ENCODE assay signal across 9 cellular contexts in the genomic region with DNA sequence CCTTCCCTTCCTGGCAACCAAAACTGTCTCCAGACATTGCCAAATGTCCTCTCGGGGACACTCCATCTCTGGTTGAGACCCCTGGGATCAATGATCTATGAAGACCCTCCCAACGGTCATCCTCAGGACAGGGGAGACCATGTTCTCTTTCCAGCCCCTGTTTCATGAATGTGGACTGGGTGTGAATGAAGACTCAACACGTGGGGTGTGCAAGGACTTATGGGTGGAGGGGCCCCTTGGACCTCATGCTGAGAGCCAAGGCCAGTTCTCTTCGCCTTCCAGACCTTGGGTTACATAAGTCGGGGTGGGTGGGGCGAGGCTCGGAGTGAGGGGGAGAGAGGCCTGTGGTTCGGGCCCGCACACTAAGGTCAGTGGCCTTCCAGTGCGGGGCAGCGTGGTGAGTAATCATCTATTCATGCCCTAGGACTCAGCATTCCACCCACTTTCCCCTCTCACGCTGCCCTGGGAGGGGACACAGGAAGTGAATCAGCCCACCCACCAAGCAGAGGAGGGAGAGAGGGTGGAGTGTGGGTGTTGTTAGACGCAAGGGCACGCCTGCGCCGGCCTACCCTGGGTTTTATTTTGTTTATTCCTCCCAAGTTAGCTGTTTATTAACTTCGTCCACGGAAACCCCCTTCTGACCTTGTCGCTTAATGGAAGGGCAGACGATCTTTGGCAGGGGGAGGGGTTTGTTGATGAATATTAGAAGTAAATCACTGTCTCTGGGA. TPM values are rescaled to one million over a fixed set of nuclear protein-coding genes. Genes with fewer than 3 reads are reported as not detected.
A peak's percentile ranks its signal among the peaks of the same experiment; 100 is the strongest.
DNase-seq lines count a peak whose midpoint lies in the region; ATAC-seq and TF ChIP-seq lines count a peak whose summit lies in the region.
"Had no signal": no experiment of that assay in that cellular context is flagged by ENCODE, and none has a peak within 500 bp of the region (broad histone marks: within the 10 kb centered on the region; RNA-seq: fewer than 3 reads in every experiment).

No MANE protein-coding gene starts in this region.

- peaks cover 13% of the 10 kb centered on the region for H3K27me3 Mint-ChIP-seq in HFFc6 (ENCODE audit: insufficient read depth)
- peaks cover 52% of the 10 kb centered on the region for H3K27me3 Mint-ChIP-seq in activated T-cell treated with anti-CD3 and anti-CD28 coated beads, Interleukin-2, amount 50 U/mL, for 24 hours

- ATAC-seq in gastroesophageal sphincter (peak; percentile 60), GM19351 (IDR thresholded peaks at IDR 0.05; ENCODE audit: unreplicated experiment) (no peak), HG02642 (IDR thresholded peaks at IDR 0.05; ENCODE audit: poor library complexity, unreplicated experiment) (no peak)

- H3K4me1 ChIP-seq in gastroesophageal sphincter (no peaks in the 10 kb centered on the region), stomach (peaks cover 0 to 4% (median under 1%) of the 10 kb centered on the region in 4 donors)

- H3K4me1 Mint-ChIP-seq in HFFc6 (ENCODE audit: low read depth): peaks cover 48% of the 10 kb centered on the region
- no peaks in the 10 kb centered on the region for H3K4me1 Mint-ChIP-seq in activated T-cell treated with anti-CD3 and anti-CD28 coated beads, Interleukin-2, amount 50 U/mL, for 24 hours (ENCODE audit: low read depth)

- peak; percentile 67 for DNase-seq in HFFc6
- DNase-seq in SW 1271 (lab: John Stamatoyannopoulos, UW): peak; percentile 96 to 97
- DNase-seq in stomach: no peak
- DNase-seq in activated T-cell treated with anti-CD3 and anti-CD28 coated beads, Interleukin-2, amount 50 U/mL, for 24 hours: no peak
- no peak for DNase-seq in stimulated activated CD4-positive, alpha-beta T cell treated with anti-CD3 and anti-CD28 coated beads, Interleukin-4, amount 100 ng/mL, for 24 hours

- H3K36me3 ChIP-seq in gastroesophageal sphincter (no peaks in the 10 kb centered on the region), stomach (no peaks in the 10 kb centered on the region)
- H3K36me3 ChIP-seq: suprapubic skin had no signal

- peak overlapping the region; percentile 90 for H3K27ac Mint-ChIP-seq in HFFc6
- no peak overlapping the region for H3K27ac Mint-ChIP-seq in activated T-cell treated with anti-CD3 and anti-CD28 coated beads, Interleukin-2, amount 50 U/mL, for 24 hours

- TF ChIP-seq CTCF in HFFc6 (IDR thresholded peaks at IDR 0.05) (no peak), gastroesophageal sphincter (IDR thresholded peaks at IDR 0.05) (no peak), stomach (IDR thresholded peaks at IDR 0.05) (no peak)

- H3K9me3 Mint-ChIP-seq in HFFc6: no peaks in the 10 kb centered on the region
- no peaks in the 10 kb centered on the region for H3K9me3 Mint-ChIP-seq in activated T-cell treated with anti-CD3 and anti-CD28 coated beads, Interleukin-2, amount 50 U/mL, for 24 hours

- H3K4me3 ChIP-seq in gastroesophageal sphincter: no peak overlapping the region
- H3K4me3 ChIP-seq in stomach: no peak overlapping the region
- H3K4me3 ChIP-seq: suprapubic skin had no signal

- WGBS in gastroesophageal sphincter (ENCODE audit: low coverage in 1 of 2), 2 donors: 48 to 74% methylated on average over 7 to 9 of the region's 20 CpGs
- 61 to 71% (median 67%) methylated on average over 20 of the region's 20 CpGs for WGBS in stomach, 5 donors

- TF ChIP-seq EP300 in gastroesophageal sphincter (IDR thresholded peaks at IDR 0.05) (no peak), stomach (IDR thresholded peaks at IDR 0.05) (no peak)

- intact Hi-C loops in stomach (cut with DNase I; ENCODE audit: low total_unique reads): no loop called here

- H3K27me3 ChIP-seq in gastroesophageal sphincter: peaks cover 46% of the 10 kb centered on the region
- peaks cover 0 to 14% (median 0%) of the 10 kb centered on the region in 3 donors for H3K27me3 ChIP-seq in stomach

- no peaks in the 10 kb centered on the region for H3K9me3 ChIP-seq in gastroesophageal sphincter
- H3K9me3 ChIP-seq in stomach: no peaks in the 10 kb centered on the region
- H3K9me3 ChIP-seq: suprapubic skin had no signal

- H3K36me3 Mint-ChIP-seq in HFFc6 (ENCODE audit: low read depth): peaks cover 9% of the 10 kb centered on the region
- no peaks in the 10 kb centered on the region for H3K36me3 Mint-ChIP-seq in activated T-cell treated with anti-CD3 and anti-CD28 coated beads, Interleukin-2, amount 50 U/mL, for 24 hours (ENCODE audit: low read depth)

- peak overlapping the region; percentile 40; the same call in 1 of the 2 replicates for H3K4me3 Mint-ChIP-seq in HFFc6
- H3K4me3 Mint-ChIP-seq in activated T-cell treated with anti-CD3 and anti-CD28 coated beads, Interleukin-2, amount 50 U/mL, for 24 hours: no peak overlapping the region

- H3K27ac ChIP-seq in gastroesophageal sphincter: no peak overlapping the region
- H3K27ac ChIP-seq in stomach: peak overlapping the region in 4 of 5 donors; percentile 37 to 60 (median 48)
- H3K27ac ChIP-seq: suprapubic skin had no signal

- TF ChIP-seq POLR2A in gastroesophageal sphincter (IDR thresholded peaks at IDR 0.05) (no peak), stomach (IDR thresholded peaks at IDR 0.05) (no peak)

RNA-seq across cellular contexts. Expression of gene PAQR5, which starts 6.7 kb away (rescaled TPM):
- total RNA-seq in HFFc6 (2021; fragmentation: NEBNext Ultra II Directional; extraction: Animal tissue kit (Norgen Biotek cat#: 25700)): 1 to 10 TPM; 1.3 to 2.2 (median 1.6) TPM
- total RNA-seq in gastroesophageal sphincter (1 to 10 TPM in 2 of 4 donors, under 1 TPM in 2; 0.27 to 2.6 (median 1.4) TPM), stomach (10 to 100 TPM in 3 of 5 donors, 1 to 10 TPM in 1, not detected in 1; 4.6 to 37.9 (median 14.3) TPM)
- polyA plus RNA-seq in stomach: 1 to 10 TPM; 3.6 to 7.5 (median 4.4) TPM

Comparison
In these comparisons a context has a peak if more than half of its experiments do, and no peak if none do; other contexts are left out.
1. DNase-seq: peak in HFFc6 (single experiment) and SW 1271 (2 of 2); none in stomach (single experiment), activated T-cell treated with anti-CD3 and anti-CD28 coated beads, Interleukin-2, amount 50 U/mL, for 24 hours (single experiment) and stimulated activated CD4-positive, alpha-beta T cell treated with anti-CD3 and anti-CD28 coated beads, Interleukin-4, amount 100 ng/mL, for 24 hours (single experiment).
2. H3K27ac ChIP-seq: peak in stomach (4 of 5); none in gastroesophageal sphincter (0 of 4).